In genomic region chr11:100799445-100799844, GRCh38 we compare ENCODE assay signal across 32 cellular contexts.
"Had no signal": no experiment of that assay in that cellular context is flagged by ENCODE, and none has a peak within 500 bp of the region (broad histone marks: within the 10 kb centered on the region; RNA-seq: fewer than 3 reads in every experiment).

No MANE protein-coding gene starts in this region.

- H3K4me1 ChIP-seq: adrenal gland, ascending aorta, body of pancreas, breast epithelium had no signal

- H3K27me3 ChIP-seq: adrenal gland, ascending aorta, body of pancreas, brain microvascular endothelial cell, breast epithelium, cardiac muscle cell had no signal

- H3K27ac ChIP-seq: adrenal gland, ascending aorta, body of pancreas, brain microvascular endothelial cell, breast epithelium, cardiac muscle cell had no signal

- H3K4me3 ChIP-seq: adrenal gland, ascending aorta, body of pancreas, breast epithelium, cardiac muscle cell had no signal

- ATAC-seq: activated naive CD4-positive, alpha-beta T cell treated with anti-CD3 and anti-CD28 coated beads, Interleukin-2, amount 50 U/mL, for 72 hours; activated naive CD8-positive, alpha-beta T cell treated with anti-CD3 and anti-CD28 coated beads, Interleukin-2, amount 50 U/mL, for 24 hours; activated T-cell treated with anti-CD3 and anti-CD28 coated beads, Interleukin-2, amount 50 U/mL, for 4 hours; activated T-cell treated with anti-CD3 and anti-CD28 coated beads, Interleukin-2, amount 50 U/mL, for 72 hours; activated T-helper 17 cell treated with anti-CD3 and anti-CD28 coated beads, Interleukin-2, amount 50 U/mL, for 72 hours; body of pancreas had no signal

- H3K9me3 ChIP-seq: adrenal gland, ascending aorta, body of pancreas, breast epithelium had no signal

- H3K36me3 ChIP-seq: adrenal gland, ascending aorta, brain microvascular endothelial cell, breast epithelium had no signal

- DNase-seq: activated effector memory CD4-positive, alpha-beta T cell treated with anti-CD3 and anti-CD28 coated beads, Interleukin-2, amount 50 U/mL, for 16 hours; activated effector memory CD4-positive, alpha-beta T cell treated with Interleukin-2 at 50 U/mL for 16 hours; activated gamma-delta T cell; activated gamma-delta T cell treated with Interleukin-2 at 50 U/mL for 16 hours; activated naive CD4-positive, alpha-beta T cell; activated naive CD4-positive, alpha-beta T cell treated with anti-CD3 and anti-CD28 coated beads for 36 hours; activated naive CD4-positive, alpha-beta T cell treated with anti-CD3 and anti-CD28 coated beads, Interleukin-2, amount 10 ng/mL, durations not matched to agents 7 days and 5 days; activated naive CD4-positive, alpha-beta T cell treated with anti-CD3 and anti-CD28 coated beads, Interleukin-2, amount 50 U/mL, for 16 hours; activated naive CD4-positive, alpha-beta T cell treated with Interleukin-2 at 50 U/mL for 16 hours; activated naive CD8-positive, alpha-beta T cell treated with anti-CD3 and anti-CD28 coated beads for 36 hours; activated naive CD8-positive, alpha-beta T cell treated with anti-CD3 and anti-CD28 coated beads, Interleukin-2, amount 10 ng/mL, durations not matched to agents 7 days and 5 days; activated naive CD8-positive, alpha-beta T cell treated with anti-CD3 and anti-CD28 coated beads, Interleukin-2, amount 50 U/mL, for 24 hours; activated T-cell treated with anti-CD3 and anti-CD28 coated beads, Interleukin-2, amount 50 U/mL, for 1 hour; activated T-cell treated with anti-CD3 and anti-CD28 coated beads, Interleukin-2, amount 50 U/mL, for 24 hours; activated T-cell treated with anti-CD3 and anti-CD28 coated beads, Interleukin-2, amount 50 U/mL, for 4 hours; activated T-cell treated with anti-CD3 and anti-CD28 coated beads, Interleukin-2, amount 50 U/mL, for 48 hours; activated T-cell treated with anti-CD3 and anti-CD28 coated beads, Interleukin-2, amount 50 U/mL, for 72 hours; adrenal gland; amniotic stem cell; amygdala; anterior cingulate cortex; aorta; body of pancreas; brain microvascular endothelial cell; caudate nucleus; central memory CD4-positive, alpha-beta T cell; cerebellar nuclear complex had no signal
